Comparison of ENCODE assay signal across 4 cellular contexts in the genomic region with DNA sequence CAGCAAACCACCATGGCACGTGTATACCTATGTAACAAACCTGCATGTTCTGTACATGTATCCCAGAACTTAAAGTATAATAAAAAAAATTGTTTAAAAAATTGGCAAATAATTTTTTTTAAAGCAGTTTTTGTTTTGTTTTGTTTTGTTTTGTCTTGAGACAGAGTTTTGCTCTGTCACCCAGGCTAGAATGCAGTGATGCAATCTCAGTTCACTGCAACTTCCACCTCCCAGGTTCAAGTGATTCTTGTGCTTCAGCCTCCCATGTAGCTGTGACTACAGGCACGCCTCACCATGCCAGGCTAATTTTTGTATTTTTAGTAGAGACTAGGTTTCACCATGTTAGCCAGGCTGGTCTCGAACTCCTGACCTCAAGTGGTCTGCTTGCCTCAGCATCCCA. TPM values are rescaled to one million over a fixed set of nuclear protein-coding genes. Genes with fewer than 3 reads are reported as not detected.
"Had no signal": no experiment of that assay in that cellular context is flagged by ENCODE, and none has a peak within 500 bp of the region (broad histone marks: within the 10 kb centered on the region; RNA-seq: fewer than 3 reads in every experiment).

No MANE protein-coding gene starts in this region.

RNA-seq across cellular contexts. Expression of a gene that starts 27.5 kb away (rescaled TPM):
- total RNA-seq: GM23248, H1, H9, HFFc6 had no signal
